In genomic region chr10:133019191-133019590, GRCh38 we compare ENCODE assay signal across 7 cellular contexts.
"Had no signal": no experiment of that assay in that cellular context is flagged by ENCODE, and none has a peak within 500 bp of the region (broad histone marks: within the 10 kb centered on the region; RNA-seq: fewer than 3 reads in every experiment).

No MANE protein-coding gene starts in this region.

- H3K9me3 Mint-ChIP-seq: GM23338 had no signal

- DNase-seq: H9, HCEC 1CT, IMR-90 had no signal

- ATAC-seq: GM23338 had no signal

- H3K4me3 Mint-ChIP-seq: GM23338, H9 had no signal

- H2AFZ ChIP-seq: GM23338 had no signal

- H3K4me3 ChIP-seq: GM23338 had no signal

- H3K27ac Mint-ChIP-seq: GM23338, H9 had no signal

- FAIRE-seq: H1, H54, HTR-8/SVneo had no signal

- H3K4me2 ChIP-seq: GM23338 had no signal
